In genomic region chr10:30704016-30704600, GRCh38 we compare ENCODE assay signal across 13 cellular contexts.
A peak's percentile ranks its signal among the peaks of the same experiment; 100 is the strongest.
DNase-seq lines count a peak whose midpoint lies in the region; ATAC-seq and TF ChIP-seq lines count a peak whose summit lies in the region.
"Had no signal": no experiment of that assay in that cellular context is flagged by ENCODE, and none has a peak within 500 bp of the region (broad histone marks: within the 10 kb centered on the region; RNA-seq: fewer than 3 reads in every experiment).

No MANE protein-coding gene starts in this region.

- H4K20me1 ChIP-seq in OCI-LY7 (ENCODE audit: insufficient read depth, low read length) = no peaks in the 10 kb centered on the region

- CTCF ChIA-PET in OCI-LY7 (lab: Charles Lee; ENCODE audit: unreplicated experiment) = interaction anchor here (0.6 kb wide), 1 partner anchor 14 kb away, joined by 3 read pairs; no protein-coding TSS in a partner anchor

- WGBS in transverse colon (ENCODE audit: low coverage in 1 of 2), 2 donors = 77% methylated on average over 10 to 11 of the region's 11 CpGs

- in situ Hi-C loops in transverse colon (cut with MboI; ENCODE audit: low pct_ligation_motif_present in 1 of 4, low pct_unique_long_range_greater_than_20kb in 1 of 4, low sequenced_read_pairs in 3 of 4) = no loop called here

- H3K36me3 ChIP-seq in OCI-LY7 (ENCODE audit: insufficient read depth, low read length) (peaks cover 4% of the 10 kb centered on the region; the same call in 1 of the 2 replicates), transverse colon (no peaks in the 10 kb centered on the region)
- H3K36me3 ChIP-seq in effector memory CD4-positive, alpha-beta T cell (ENCODE audit: control insufficient read depth, insufficient read depth, low read length) = no peaks in the 10 kb centered on the region
- H3K36me3 ChIP-seq: upper lobe of left lung had no signal

- peaks cover 32% of the 10 kb centered on the region for H3K79me2 ChIP-seq in OCI-LY7 (ENCODE audit: insufficient read depth, low read depth, low read length)

- DNase-seq in stimulated activated naive CD4-positive, alpha-beta T cell treated with Interleukin-2 at 50 U/mL for 16 hours (lab: John Stamatoyannopoulos, UW) = peak; percentile 24
- DNase-seq in stimulated activated naive CD4-positive, alpha-beta T cell (lab: John Stamatoyannopoulos, UW) = no peak
- DNase-seq in OCI-LY7 (ENCODE audit: low spot score) (peak; percentile 79), transverse colon (no peak), NCI-H1436 (lab: John Stamatoyannopoulos, UW) (no peak), activated gamma-delta T cell (lab: John Stamatoyannopoulos, UW) (no peak)
- no peak for DNase-seq in effector memory CD4-positive, alpha-beta T cell
- DNase-seq: caudate nucleus, NCI-H1105, OCI-M1 had no signal

- H3K27ac ChIP-seq in OCI-LY7 (ENCODE audit: low read depth, low read length, poor library complexity, severe bottlenecking) (peak overlapping the region; percentile 100), transverse colon (peak overlapping the region; percentile 41 to 80 (median 50))
- H3K27ac ChIP-seq in effector memory CD4-positive, alpha-beta T cell (ENCODE audit: insufficient read depth, low read length, poor library complexity, severe bottlenecking) = peak overlapping the region; percentile 76

- no peaks in the 10 kb centered on the region for H3K9me2 ChIP-seq in OCI-LY7 (ENCODE audit: insufficient read depth, low read length)

- TF ChIP-seq POLR2A in transverse colon (IDR thresholded peaks at IDR 0.05) = no peak

- H3K27me3 ChIP-seq in effector memory CD4-positive, alpha-beta T cell (replicated peaks; ENCODE audit: control insufficient read depth, insufficient read depth, low read length, poor library complexity, severe bottlenecking) = no peaks in the 10 kb centered on the region
- H3K27me3 ChIP-seq in transverse colon = no peaks in the 10 kb centered on the region
- H3K27me3 ChIP-seq: upper lobe of left lung had no signal

- BruUV-seq in OCI-LY7 (replicated peaks; lab: Mats Ljungman, UMichigan) = no TSS peak

- ATAC-seq in HG03354 (IDR thresholded peaks at IDR 0.05; ENCODE audit: poor library complexity, severe bottlenecking, unreplicated experiment) = no peak
- ATAC-seq: WTC11 had no signal

- H3K9me3 ChIP-seq in OCI-LY7 (ENCODE audit: low read length) (no peaks in the 10 kb centered on the region; the same call in 1 of the 2 replicates), transverse colon (no peaks in the 10 kb centered on the region)
- no peaks in the 10 kb centered on the region for H3K9me3 ChIP-seq in effector memory CD4-positive, alpha-beta T cell (ENCODE audit: control insufficient read depth, low read length)
- H3K9me3 ChIP-seq: upper lobe of left lung had no signal

- POLR2A ChIA-PET in OCI-LY7 (lab: Charles Lee) = interaction anchor here (0.6 to 3.4 kb wide), 7 partner anchors 12 to 1242 kb away, joined by 3 to 12 read pairs (median 4); no protein-coding TSS in a partner anchor

- peak overlapping the region; percentile 76 for H3K4me3 ChIP-seq in OCI-LY7 (ENCODE audit: low read depth, low read length, poor library complexity, severe bottlenecking)
- peak overlapping the region; percentile 51 for H3K4me3 ChIP-seq in effector memory CD4-positive, alpha-beta T cell (ENCODE audit: insufficient read depth, low read depth, low read length, poor library complexity, severe bottlenecking)
- no peak overlapping the region for H3K4me3 ChIP-seq in transverse colon
- H3K4me3 ChIP-seq: upper lobe of left lung had no signal

- TF ChIP-seq CTCF in OCI-LY7 (conservative IDR thresholded peaks at IDR 0.05; ENCODE audit: low read length) (no peak), transverse colon (IDR thresholded peaks at IDR 0.05) (no peak)

- intact Hi-C loops in OCI-LY7 (cut with micrococcal nuclease; ENCODE audit: unreplicated experiment) (loop anchor here (2.0 to 10.0 kb wide), 4 partner anchors 267 to 1351 kb away; partner anchors contain the start of genes KIF5B and ZEB1), transverse colon (cut with DNase I; ENCODE audit: low total_unique reads) (no loop called here)

- no peak for TF ChIP-seq EP300 in transverse colon (IDR thresholded peaks at IDR 0.05; ENCODE audit: low read depth)

- no peak overlapping the region for H2AFZ ChIP-seq in OCI-LY7 (ENCODE audit: low read length)

- H3K4me1 ChIP-seq in OCI-LY7 (ENCODE audit: insufficient read depth, low read length, poor library complexity, severe bottlenecking) = peaks cover 88% of the 10 kb centered on the region
- peaks cover 43% of the 10 kb centered on the region for H3K4me1 ChIP-seq in effector memory CD4-positive, alpha-beta T cell (ENCODE audit: control insufficient read depth, insufficient read depth, low read length, poor library complexity, severe bottlenecking)
- no peaks in the 10 kb centered on the region for H3K4me1 ChIP-seq in transverse colon
- H3K4me1 ChIP-seq: upper lobe of left lung had no signal

- peak overlapping the region; percentile 99 for H3K4me2 ChIP-seq in OCI-LY7 (ENCODE audit: low read length)

Comparison
In these comparisons a context has a peak if more than half of its experiments do, and no peak if none do; other contexts are left out.
1. DNase-seq: peak in stimulated activated naive CD4-positive, alpha-beta T cell treated with Interleukin-2 at 50 U/mL for 16 hours (single experiment) and OCI-LY7 (single experiment); none in stimulated activated naive CD4-positive, alpha-beta T cell (0 of 6), effector memory CD4-positive, alpha-beta T cell (0 of 3), transverse colon (single experiment), NCI-H1436 (single experiment) and activated gamma-delta T cell (single experiment).
2. H3K27ac ChIP-seq: peak in every context shown above with its lines; median percentile 100 in OCI-LY7; 76 in effector memory CD4-positive, alpha-beta T cell; 50 in transverse colon.
3. H3K4me3 ChIP-seq: peak in OCI-LY7 (single experiment) and effector memory CD4-positive, alpha-beta T cell (single experiment); none in transverse colon (0 of 4).